ENCODE assay signal across 12 cellular contexts in the genomic region with DNA sequence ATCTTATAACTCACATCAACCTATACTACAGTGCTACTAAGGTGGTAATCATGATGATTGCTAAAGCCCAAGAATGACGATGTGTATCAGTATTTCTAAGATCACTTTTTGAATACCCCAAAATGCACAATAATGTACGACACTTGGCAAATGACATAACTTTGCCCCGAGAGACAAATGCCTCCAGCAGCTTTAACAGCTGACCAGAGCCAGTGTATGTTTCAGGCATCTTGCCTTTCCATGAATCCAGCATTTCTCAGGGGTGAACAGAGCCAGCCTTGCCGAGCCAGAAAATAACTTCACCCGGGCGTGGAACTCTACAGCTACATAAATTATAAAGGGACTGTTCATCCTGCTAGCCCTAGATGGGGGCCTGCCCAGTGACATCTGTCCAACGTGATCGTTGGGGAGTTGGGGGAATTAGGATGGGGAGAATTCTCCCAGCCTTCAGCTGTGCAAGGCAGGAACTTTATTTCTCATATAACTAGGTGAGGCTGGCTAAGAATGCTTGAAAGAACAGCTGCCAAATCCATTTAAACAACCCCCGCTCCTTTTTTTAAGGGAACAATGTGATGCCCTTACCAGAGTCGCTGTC. TPM values are rescaled to one million over a fixed set of nuclear protein-coding genes. Genes with fewer than 3 reads are reported as not detected.
DNase-seq lines count a peak whose midpoint lies in the region; ATAC-seq, FAIRE-seq and TF ChIP-seq lines count a peak whose summit lies in the region.
"Had no signal": no experiment of that assay in that cellular context is flagged by ENCODE, and none has a peak within 500 bp of the region (broad histone marks: within the 10 kb centered on the region; RNA-seq: fewer than 3 reads in every experiment).

No MANE protein-coding gene starts in this region.

- no peak for TF ChIP-seq CTCF in left ventricle myocardium inferior (IDR thresholded peaks at IDR 0.05; ENCODE audit: borderline replicate concordance)
- no peak for TF ChIP-seq CTCF in choroid plexus epithelial cell (conservative IDR thresholded peaks at IDR 0.05; ENCODE audit: low read depth, low read length)

- H3K27ac ChIP-seq in left ventricle myocardium inferior (replicated peaks), result peak overlapping the region; percentile 5
- H3K27ac ChIP-seq in mucosa of rectum (ENCODE audit: low read depth in 2 of 2, low read length in 2 of 2), result no peak overlapping the region
- H3K27ac ChIP-seq: SJSA1 had no signal

- H3K9me3 ChIP-seq in left ventricle myocardium inferior (replicated peaks) (no peaks in the 10 kb centered on the region), mucosa of rectum (ENCODE audit: control insufficient read depth in 2 of 2, low read length in 2 of 2) (no peaks in the 10 kb centered on the region)
- H3K9me3 ChIP-seq: SJSA1 had no signal

- H3K4me1 ChIP-seq in left ventricle myocardium inferior (peaks cover 56% of the 10 kb centered on the region), mucosa of rectum (ENCODE audit: control insufficient read depth in 2 of 2, insufficient read depth in 2 of 2, low read length in 2 of 2) (peaks cover 0 to 2% of the 10 kb centered on the region in 2 donors)

- intact Hi-C loops in left ventricle myocardium inferior (cut with micrococcal nuclease), result loop anchor here (5.0 to 10.0 kb wide), 2 partner anchors 1263 to 1335 kb away; no protein-coding TSS in a partner anchor
- intact Hi-C loops in Right ventricle myocardium inferior (cut with DNase I), result loop anchor here (5.0 kb wide), 1 partner anchor 1318 kb away; no protein-coding TSS in a partner anchor

- DNase-seq in left ventricle myocardium inferior, result no peak
- no peak for DNase-seq in Right ventricle myocardium inferior (ENCODE audit: missing footprints)
- no peak for DNase-seq in choroid plexus epithelial cell (ENCODE audit: low read depth)
- no peak for DNase-seq in urothelium cell line (ENCODE audit: low spot score)
- DNase-seq in RCC 7860 (ENCODE audit: low spot score), result no peak
- no peak for DNase-seq in stimulated activated naive CD8-positive, alpha-beta T cell treated with anti-CD3 and anti-CD28 coated beads, Interleukin-15, Interleukin-2, amounts not matched to agents 100 U/mL and 50 U/mL, for 24 hours
- no peak for DNase-seq in NCI-H2107 (lab: John Stamatoyannopoulos, UW)
- DNase-seq: HCEC 1CT; NCI-H187; stimulated activated naive CD8-positive, alpha-beta T cell treated with anti-CD3 and anti-CD28 coated beads, Interleukin-15, amount 100 ng/mL, for 72 hours had no signal

- no peak for ATAC-seq in Right ventricle myocardium inferior
- no peak for ATAC-seq in stimulated activated naive CD8-positive, alpha-beta T cell treated with anti-CD3 and anti-CD28 coated beads, Interleukin-15, Interleukin-2, amounts not matched to agents 100 U/mL and 50 U/mL, for 24 hours
- ATAC-seq: stimulated activated naive CD8-positive, alpha-beta T cell treated with anti-CD3 and anti-CD28 coated beads, Interleukin-15, amount 100 ng/mL, for 72 hours had no signal

- H3K27me3 ChIP-seq in left ventricle myocardium inferior (ENCODE audit: low read depth) (peaks cover 10% of the 10 kb centered on the region), mucosa of rectum (ENCODE audit: control insufficient read depth in 2 of 2, insufficient read depth in 2 of 2, low read length in 2 of 2) (peaks cover 39 to 44% of the 10 kb centered on the region in 2 donors)
- H3K27me3 ChIP-seq: SJSA1 had no signal

- H3K4me3 ChIP-seq in left ventricle myocardium inferior, result peak overlapping the region; percentile 75
- H3K4me3 ChIP-seq in choroid plexus epithelial cell (ENCODE audit: low read depth, low read length), result peak overlapping the region; percentile 55
- peak overlapping the region; percentile 9 to 68 for H3K4me3 ChIP-seq in mucosa of rectum (ENCODE audit: low read length in 2 of 2)

- no peak overlapping the region for H3K9ac ChIP-seq in mucosa of rectum (ENCODE audit: low read depth in 1 of 2, low read length in 2 of 2)

- peak; percentile 76 for FAIRE-seq in urothelium cell line (lab: Jason Lieb, UNC)
- FAIRE-seq in RCC 7860 (lab: Jason Lieb, UNC), result no peak

- H3K36me3 ChIP-seq in left ventricle myocardium inferior (peaks cover 23% of the 10 kb centered on the region), mucosa of rectum (ENCODE audit: control insufficient read depth in 2 of 2, insufficient read depth in 2 of 2, low read length in 2 of 2) (no peaks in the 10 kb centered on the region)

RNA-seq across cellular contexts. Expression of a gene that starts 1.7 kb away (rescaled TPM):
- total RNA-seq in left ventricle myocardium inferior (60.8 TPM), Right ventricle myocardium inferior (45.4 TPM)

RNA-seq across cellular contexts. Expression of a gene that starts 31.0 kb away (rescaled TPM):
- total RNA-seq in left ventricle myocardium inferior, result not detected
- total RNA-seq in Right ventricle myocardium inferior, result not detected
- total RNA-seq: SJSA1 had no signal

RNA-seq across cellular contexts. Expression of a gene that starts 46.4 kb away (rescaled TPM):
- not detected for total RNA-seq in left ventricle myocardium inferior
- not detected for total RNA-seq in Right ventricle myocardium inferior
- total RNA-seq: SJSA1 had no signal
